ENCODE assay signal across 22 cellular contexts in genomic region chr14:24211311-24211710, GRCh38. TPM values are rescaled to one million over a fixed set of nuclear protein-coding genes. Genes with fewer than 3 reads are reported as not detected.
A peak's percentile ranks its signal among the peaks of the same experiment; 100 is the strongest.
DNase-seq lines count a peak whose midpoint lies in the region; ATAC-seq and TF ChIP-seq lines count a peak whose summit lies in the region.
"Had no signal": no experiment of that assay in that cellular context is flagged by ENCODE, and none has a peak within 500 bp of the region (broad histone marks: within the 10 kb centered on the region; RNA-seq: fewer than 3 reads in every experiment).

No MANE protein-coding gene starts in this region.

- no peaks in the 10 kb centered on the region for H3K27me3 Mint-ChIP-seq in activated CD4-positive, alpha-beta T cell treated with anti-CD3 and anti-CD28 coated beads for 36 hours
- H3K27me3 Mint-ChIP-seq in brain: peaks cover 10% of the 10 kb centered on the region

- intact Hi-C loops in activated CD4-positive, alpha-beta T cell treated with anti-CD3 and anti-CD28 coated beads for 36 hours (cut with DNase I, micrococcal nuclease): no loop called here
- intact Hi-C loops in uterus (cut with DNase I; ENCODE audit: low total_unique reads): no loop called here
- intact Hi-C loops in right cardiac atrium (cut with DNase I): no loop called here

- H3K4me2 ChIP-seq in Loucy (ENCODE audit: low read depth, low read length, poor library complexity, severe bottlenecking): peak overlapping the region; percentile 78
- H3K4me2 ChIP-seq in neuronal stem cell (ENCODE audit: insufficient read depth, low read length, poor library complexity, severe bottlenecking): no peak overlapping the region

- H3K4me3 Mint-ChIP-seq in activated CD4-positive, alpha-beta T cell treated with anti-CD3 and anti-CD28 coated beads for 36 hours: peak overlapping the region; percentile 94
- H3K4me3 Mint-ChIP-seq in brain: peak overlapping the region; percentile 90 to 94 (median 92)

- no peak overlapping the region for H2BK12ac ChIP-seq in neuronal stem cell (ENCODE audit: low read length)

- DNase-seq in activated CD4-positive, alpha-beta T cell treated with anti-CD3 and anti-CD28 coated beads for 36 hours: no peak
- no peak for DNase-seq in activated CD4-positive, alpha-beta T cell treated with anti-CD3 and anti-CD28 coated beads, Interleukin-2, amount 50 U/mL, for 48 hours
- DNase-seq in neuronal stem cell (ENCODE audit: low spot score) (no peak), glomerular visceral epithelial cell (ENCODE audit: extremely low spot score) (no peak), uterus (no peak), right cardiac atrium (no peak)
- DNase-seq: activated CD8-positive, alpha-beta memory T cell treated with anti-CD3 and anti-CD28 coated beads, Interleukin-2, amount 50 U/mL, for 48 hours; amniotic stem cell; NCI-H2029 treated with DMSO at 0.1 percent for 48 hours; NCI-H526; stimulated activated CD4-positive, alpha-beta T cell treated with anti-CD3 and anti-CD28 coated beads, Interleukin-2, amount 100 ng/mL, for 48 hours; transverse colon had no signal

- peak overlapping the region; percentile 46 for H3K23ac ChIP-seq in neuronal stem cell (ENCODE audit: low read depth, low read length, poor library complexity)

- H4K91ac ChIP-seq in neuronal stem cell (ENCODE audit: low read depth, low read length, poor library complexity): no peak overlapping the region

- peaks cover 55% of the 10 kb centered on the region for H3K4me1 Mint-ChIP-seq in activated CD4-positive, alpha-beta T cell treated with anti-CD3 and anti-CD28 coated beads for 36 hours
- peaks cover 51% of the 10 kb centered on the region for H3K4me1 Mint-ChIP-seq in brain

- TF ChIP-seq CTCF in Loucy (conservative IDR thresholded peaks at IDR 0.05; ENCODE audit: low read length): no peak
- TF ChIP-seq CTCF in brain (conservative IDR thresholded peaks at IDR 0.05): no peak
- TF ChIP-seq CTCF in uterus (IDR thresholded peaks at IDR 0.05): no peak

- no peak overlapping the region for H2BK5ac ChIP-seq in neuronal stem cell (ENCODE audit: low read length)

- no peak overlapping the region for H3K27ac ChIP-seq in neuronal stem cell (replicated peaks; ENCODE audit: low read length)
- H3K27ac ChIP-seq in uterus: no peak overlapping the region
- H3K27ac ChIP-seq in right cardiac atrium (ENCODE audit: low read length): no peak overlapping the region
- H3K27ac ChIP-seq: SK-N-MC had no signal

- POLR2A ChIA-PET in activated CD4-positive, alpha-beta T cell treated with anti-CD3 and anti-CD28 coated beads for 36 hours (lab: Charles Lee): interaction anchor here (0.8 kb wide), 1 partner anchor 49 kb away, joined by 3 read pairs; no protein-coding TSS in a partner anchor

- peak overlapping the region; percentile 83 for H3K27ac Mint-ChIP-seq in activated CD4-positive, alpha-beta T cell treated with anti-CD3 and anti-CD28 coated beads for 36 hours
- H3K27ac Mint-ChIP-seq in brain: peak overlapping the region in 3 of 5 experiments; percentile 61 to 99 (median 96)

- H4K8ac ChIP-seq in neuronal stem cell (ENCODE audit: low read depth, low read length): peak overlapping the region; percentile 83

- no peaks in the 10 kb centered on the region for H3K27me3 ChIP-seq in Loucy (ENCODE audit: insufficient read depth, low read length, poor library complexity, severe bottlenecking)
- H3K27me3 ChIP-seq in neuronal stem cell (ENCODE audit: control insufficient read depth in 3 of 3, insufficient read depth in 3 of 3, low read depth in 1 of 3, low read length in 3 of 3): no peaks in the 10 kb centered on the region
- no peaks in the 10 kb centered on the region for H3K27me3 ChIP-seq in uterus
- H3K27me3 ChIP-seq in right cardiac atrium (ENCODE audit: control insufficient read depth, insufficient read depth): no peaks in the 10 kb centered on the region
- H3K27me3 ChIP-seq: transverse colon had no signal

- H3K79me2 ChIP-seq in Loucy (ENCODE audit: insufficient read depth, low read length): peaks cover 44% of the 10 kb centered on the region

- no peak overlapping the region for H3K14ac ChIP-seq in neuronal stem cell (ENCODE audit: low read length)

- CTCF ChIA-PET in activated CD4-positive, alpha-beta T cell treated with anti-CD3 and anti-CD28 coated beads for 36 hours (lab: Charles Lee): interaction anchor here (1.0 to 1.3 kb wide), 2 partner anchors 16 to 27 kb away, joined by 3 to 4 read pairs; partner anchors contain the start of gene TM9SF1

- H3K9me3 ChIP-seq in Loucy (ENCODE audit: insufficient read depth, low read depth, low read length) (no peaks in the 10 kb centered on the region), neuronal stem cell (replicated peaks in 1 of 2; ENCODE audit: control insufficient read depth in 2 of 2, insufficient read depth in 1 of 2, low read depth in 1 of 2, low read length in 2 of 2) (no peaks in the 10 kb centered on the region), uterus (no peaks in the 10 kb centered on the region), right cardiac atrium (ENCODE audit: control insufficient read depth, low read length) (no peaks in the 10 kb centered on the region)
- H3K9me3 ChIP-seq: A549, HAP-1, transverse colon had no signal

- no peak overlapping the region for H3K18ac ChIP-seq in neuronal stem cell (ENCODE audit: low read length)

- H2BK15ac ChIP-seq in neuronal stem cell (ENCODE audit: low read length): no peak overlapping the region

- no peak overlapping the region for H2AFZ ChIP-seq in Loucy (ENCODE audit: low read length)
- no peak overlapping the region for H2AFZ ChIP-seq in neuronal stem cell (ENCODE audit: low read length)

- H2AK5ac ChIP-seq in neuronal stem cell (ENCODE audit: low read depth, low read length): no peak overlapping the region

- H3K4me3 ChIP-seq in Loucy (ENCODE audit: low read length, poor library complexity, severe bottlenecking): peak overlapping the region; percentile 99
- no peak overlapping the region for H3K4me3 ChIP-seq in neuronal stem cell (ENCODE audit: low read length in 2 of 2)
- no peak overlapping the region for H3K4me3 ChIP-seq in uterus
- H3K4me3 ChIP-seq in right cardiac atrium (ENCODE audit: low read length): no peak overlapping the region
- H3K4me3 ChIP-seq: A549, HAP-1, SK-N-MC, transverse colon had no signal

- no peaks in the 10 kb centered on the region for H3K9me3 Mint-ChIP-seq in activated CD4-positive, alpha-beta T cell treated with anti-CD3 and anti-CD28 coated beads for 36 hours (ENCODE audit: low read depth)
- H3K9me3 Mint-ChIP-seq in brain: peaks cover 0 to 6% (median 0%) of the 10 kb centered on the region in 5 experiments

- peaks cover 7% of the 10 kb centered on the region for H3K79me1 ChIP-seq in neuronal stem cell (ENCODE audit: low read depth, low read length)

- H3K36me3 ChIP-seq in Loucy (ENCODE audit: insufficient read depth, low read length): peaks cover 19% of the 10 kb centered on the region; the same call in 1 of the 2 replicates
- peaks cover 35 to 62% of the 10 kb centered on the region in 2 donors for H3K36me3 ChIP-seq in neuronal stem cell (replicated peaks in 1 of 2; ENCODE audit: control insufficient read depth in 2 of 2, insufficient read depth in 2 of 2, low read length in 2 of 2)
- no peaks in the 10 kb centered on the region for H3K36me3 ChIP-seq in uterus

- no peak for TF ChIP-seq POLR2A in uterus (IDR thresholded peaks at IDR 0.05)

- H3K4me1 ChIP-seq in Loucy (ENCODE audit: insufficient read depth, low read length, poor library complexity, severe bottlenecking) (peaks cover 28% of the 10 kb centered on the region), neuronal stem cell (ENCODE audit: control insufficient read depth in 2 of 2, insufficient read depth in 1 of 2, low read depth in 1 of 2, low read length in 2 of 2) (peaks cover 4 to 5% of the 10 kb centered on the region in 2 donors), uterus (peaks cover 0 to 4% of the 10 kb centered on the region in 2 donors), right cardiac atrium (ENCODE audit: control insufficient read depth, insufficient read depth, low read length) (peaks cover 2% of the 10 kb centered on the region)

- H3K9ac ChIP-seq in Loucy (ENCODE audit: low read depth, low read length, poor library complexity, severe bottlenecking): peak overlapping the region; percentile 34
- peak overlapping the region; percentile 50 for H3K9ac ChIP-seq in neuronal stem cell (ENCODE audit: low read depth, low read length, poor library complexity)

- no peak for ATAC-seq in activated CD4-positive, alpha-beta T cell treated with anti-CD3 and anti-CD28 coated beads for 36 hours
- ATAC-seq in right cardiac atrium: no peak
- ATAC-seq: A549, sciatic nerve had no signal

- no CpG with 5 or more reads among the region's 6 CpGs for WGBS in neuronal stem cell (ENCODE audit: extremely low coverage in 2 of 2, insufficient read length in 2 of 2, insufficient replicate concordance in 1 of 2), 2 donors
- WGBS in right cardiac atrium: 91% methylated on average over 6 of the region's 6 CpGs

- H3K9me2 ChIP-seq in Loucy (replicated peaks; ENCODE audit: low read depth, low read length): no peaks in the 10 kb centered on the region

- no peak overlapping the region for H3K4ac ChIP-seq in neuronal stem cell (ENCODE audit: low read length)

- H2BK120ac ChIP-seq in neuronal stem cell (ENCODE audit: low read depth, low read length): no peak overlapping the region

- peaks cover 9% of the 10 kb centered on the region; the same call in 1 of the 2 replicates for H3F3A ChIP-seq in Loucy (ENCODE audit: low read depth)

- H3K36me3 Mint-ChIP-seq in activated CD4-positive, alpha-beta T cell treated with anti-CD3 and anti-CD28 coated beads for 36 hours (ENCODE audit: low read depth): peaks cover 60% of the 10 kb centered on the region
- peaks cover 45% of the 10 kb centered on the region for H3K36me3 Mint-ChIP-seq in brain

- peaks cover 5% of the 10 kb centered on the region for H4K20me1 ChIP-seq in Loucy (ENCODE audit: insufficient read depth, low read length, poor library complexity, severe bottlenecking)

RNA-seq across cellular contexts. Expression of gene CHMP4A, which starts 2.0 kb away (rescaled TPM):
- total RNA-seq in activated CD4-positive, alpha-beta T cell treated with anti-CD3 and anti-CD28 coated beads for 36 hours: 10 to 100 TPM; 48.8 to 73.0 TPM
- polyA plus RNA-seq in brain (ENCODE audit: insufficient read depth, low read depth, low replicate concordance) (111 TPM), right cardiac atrium (56.3 TPM)
- polyA plus RNA-seq in neuronal stem cell (2013, experiment 1 of 2): 23.5 TPM
- 23.9 TPM for polyA plus RNA-seq in neuronal stem cell (2013, experiment 2 of 2)
- total RNA-seq in uterus (10 to 100 TPM in 3 of 4 donors, 1 to 10 TPM in 1; 6.8 to 53.3 (median 33.9) TPM), right cardiac atrium (10 to 100 TPM; 35.2 to 49.3 (median 39.5) TPM)

RNA-seq across cellular contexts. Expression of gene MDP1, which starts 4.6 kb away (rescaled TPM):
- total RNA-seq in activated CD4-positive, alpha-beta T cell treated with anti-CD3 and anti-CD28 coated beads for 36 hours: 10 to 100 TPM in 1 of 2 experiments, 1 to 10 TPM in 1; 4.5 to 11.7 TPM
- polyA plus RNA-seq in brain (ENCODE audit: insufficient read depth, low read depth, low replicate concordance): 40.2 TPM
- 26.4 TPM for polyA plus RNA-seq in neuronal stem cell (2013, experiment 1 of 2)
- 28.7 TPM for polyA plus RNA-seq in neuronal stem cell (2013, experiment 2 of 2)
- 100 to 1,000 TPM in 1 of 4 donors, 10 to 100 TPM in 2, 1 to 10 TPM in 1; 5.6 to 137 (median 24.2) TPM for total RNA-seq in uterus
- total RNA-seq in right cardiac atrium: 10 to 100 TPM; 15.7 to 21.8 (median 18.8) TPM
- polyA plus RNA-seq in right cardiac atrium: 26.8 TPM

RNA-seq across cellular contexts. Expression of gene TSSK4, which starts 5.8 kb away (rescaled TPM):
- under 1 TPM; 0.14 to 0.30 TPM for total RNA-seq in activated CD4-positive, alpha-beta T cell treated with anti-CD3 and anti-CD28 coated beads for 36 hours
- not detected for polyA plus RNA-seq in brain (ENCODE audit: insufficient read depth, low read depth, low replicate concordance)
- 0.06 TPM for polyA plus RNA-seq in neuronal stem cell (2013, experiment 1 of 2)
- polyA plus RNA-seq in neuronal stem cell (2013, experiment 2 of 2): 0.07 TPM
- total RNA-seq in uterus: under 1 TPM in 1 of 4 donors, not detected in 3; 0.98 TPM
- total RNA-seq in right cardiac atrium: under 1 TPM in 2 of 4 donors, not detected in 2; 0.18 to 0.37 TPM
- polyA plus RNA-seq in right cardiac atrium: not detected
- total RNA-seq: chondrocyte, frontal cortex, G401, lower leg skin, sciatic nerve, transverse colon had no signal
- polyA plus RNA-seq: A549 had no signal

RNA-seq across cellular contexts. Expression of gene TM9SF1, which starts 16.1 kb away (rescaled TPM):
- 10 to 100 TPM; 17.0 to 24.4 TPM for total RNA-seq in activated CD4-positive, alpha-beta T cell treated with anti-CD3 and anti-CD28 coated beads for 36 hours
- polyA plus RNA-seq in brain (ENCODE audit: insufficient read depth, low read depth, low replicate concordance): 57.8 TPM
- polyA plus RNA-seq in neuronal stem cell (2013, experiment 1 of 2): 20.4 TPM
- 19.4 TPM for polyA plus RNA-seq in neuronal stem cell (2013, experiment 2 of 2)
- total RNA-seq in uterus: 10 to 100 TPM; 31.2 to 79.8 (median 52.4) TPM
- total RNA-seq in right cardiac atrium: 10 to 100 TPM; 26.4 to 37.6 (median 30.4) TPM
- polyA plus RNA-seq in right cardiac atrium: 14.8 TPM

RNA-seq across cellular contexts. Expression of gene NEDD8, which starts 20.9 kb away (rescaled TPM):
- total RNA-seq in activated CD4-positive, alpha-beta T cell treated with anti-CD3 and anti-CD28 coated beads for 36 hours: 100 to 1,000 TPM; 187 to 217 TPM
- polyA plus RNA-seq in brain (ENCODE audit: insufficient read depth, low read depth, low replicate concordance) (330 TPM), right cardiac atrium (302 TPM)
- 312 TPM for polyA plus RNA-seq in neuronal stem cell (2013, experiment 1 of 2)
- 307 TPM for polyA plus RNA-seq in neuronal stem cell (2013, experiment 2 of 2)
- total RNA-seq in uterus (1,000 to 10,000 TPM in 1 of 4 donors, 100 to 1,000 TPM in 2, 10 to 100 TPM in 1; 61.2 to 1,004 (median 192) TPM), right cardiac atrium (100 to 1,000 TPM; 167 to 190 (median 183) TPM)
